12 cellular contexts compared by ENCODE assay signal in the genomic region with DNA sequence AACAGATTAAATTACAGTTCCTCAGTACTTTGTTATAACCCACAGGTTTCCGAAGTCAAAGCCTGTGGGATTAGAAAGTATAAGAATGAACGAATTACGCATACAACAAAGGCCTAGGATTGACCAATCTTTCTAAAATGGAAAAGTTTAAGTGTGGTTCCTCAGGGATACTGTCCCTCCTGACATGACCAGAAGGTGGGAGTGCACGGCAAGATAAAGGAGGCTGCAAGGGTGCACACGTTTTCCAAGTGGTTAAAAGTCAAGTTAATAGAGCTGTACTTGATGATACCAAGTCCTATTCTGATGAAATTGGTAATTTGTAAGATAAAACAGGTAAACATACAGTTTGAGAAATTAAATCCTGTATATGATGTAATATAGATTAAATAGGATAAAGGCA.
DNase-seq lines count a peak whose midpoint lies in the region; ATAC-seq, FAIRE-seq and TF ChIP-seq lines count a peak whose summit lies in the region.
"Had no signal": no experiment of that assay in that cellular context is flagged by ENCODE, and none has a peak within 500 bp of the region (broad histone marks: within the 10 kb centered on the region; RNA-seq: fewer than 3 reads in every experiment).

No MANE protein-coding gene starts in this region.

- ATAC-seq in Panc1, result no peak
- ATAC-seq in HG03460 (IDR thresholded peaks at IDR 0.05; ENCODE audit: unreplicated experiment), result no peak
- no peak for ATAC-seq in naive thymus-derived CD8-positive, alpha-beta T cell
- ATAC-seq in HG03442 (IDR thresholded peaks at IDR 0.05; ENCODE audit: unreplicated experiment), result no peak
- ATAC-seq: natural killer cell; stimulated activated naive B cell treated with anti-CD40 and anti-IgM and Interleukin-4, amounts not matched to agents 10 μg/mL and 1 μg/mL and 100 μg/mL, for 72 hours had no signal

- no peaks in the 10 kb centered on the region for H3K36me3 ChIP-seq in Panc1 (ENCODE audit: control insufficient read depth, insufficient read depth, low read length)
- no peaks in the 10 kb centered on the region for H3K36me3 ChIP-seq in small intestine (ENCODE audit: control insufficient read depth in 2 of 2, insufficient read depth in 2 of 2, low read length in 2 of 2)

- POLR2A ChIA-PET in Panc1 (lab: Charles Lee), result no interaction called here
- POLR2A ChIA-PET in naive thymus-derived CD8-positive, alpha-beta T cell (lab: Charles Lee), result no interaction called here

- DNase-seq in NCI-H82 (lab: John Stamatoyannopoulos, UW) (peak; percentile 1), NCI-H82 treated with DMSO at 0.1 percent for 48 hours (lab: John Stamatoyannopoulos, UW; ENCODE audit: unreplicated experiment) (no peak), Panc1 (ENCODE audit: low read depth, low spot score) (no peak), fibroblast of gingiva (ENCODE audit: low read depth) (peak; percentile 10), small intestine (peak; percentile 24)
- no peak for DNase-seq in naive thymus-derived CD8-positive, alpha-beta T cell
- DNase-seq: effector memory CD4-positive, alpha-beta T cell; natural killer cell; stimulated activated naive B cell treated with anti-CD40 and anti-IgM and Interleukin-4, amounts not matched to agents 10 μg/mL and 1 μg/mL and 100 μg/mL, for 72 hours had no signal

- H3K4me1 Mint-ChIP-seq in naive thymus-derived CD8-positive, alpha-beta T cell, result no peaks in the 10 kb centered on the region
- H3K4me1 Mint-ChIP-seq: natural killer cell; stimulated activated naive B cell treated with anti-CD40 and anti-IgM and Interleukin-4, amounts not matched to agents 10 μg/mL and 1 μg/mL and 100 μg/mL, for 72 hours had no signal

- 60 to 74% (median 63%) methylated on average over 5 of the region's 5 CpGs for WGBS in small intestine, 3 donors

- no peak overlapping the region for H3K4me3 Mint-ChIP-seq in naive thymus-derived CD8-positive, alpha-beta T cell
- H3K4me3 Mint-ChIP-seq: natural killer cell; stimulated activated naive B cell treated with anti-CD40 and anti-IgM and Interleukin-4, amounts not matched to agents 10 μg/mL and 1 μg/mL and 100 μg/mL, for 72 hours; T-helper 2 cell treated with Interferon-gamma antibody and Interleukin-4, amounts not matched to agents 5 μg/mL and 100 μg/mL, for 36 hours had no signal

- BruUV-seq in Panc1 (replicated peaks; lab: Mats Ljungman, UMichigan), result no TSS peak

- peaks cover 0 to 8% (median 6%) of the 10 kb centered on the region in 5 donors for H3K27me3 Mint-ChIP-seq in naive thymus-derived CD8-positive, alpha-beta T cell

- TF ChIP-seq CTCF in Panc1 (IDR thresholded peaks at IDR 0.05), result peak; percentile 16; the same call in 1 of the 2 replicates

- in situ Hi-C loops in Panc1 (cut with HindIII; ENCODE audit: low pct_unique_long_range_greater_than_20kb, low sequenced_read_pairs), result no loop called here

- H3K27ac Mint-ChIP-seq in naive thymus-derived CD8-positive, alpha-beta T cell, result no peak overlapping the region
- H3K27ac Mint-ChIP-seq: natural killer cell; stimulated activated naive B cell treated with anti-CD40 and anti-IgM and Interleukin-4, amounts not matched to agents 10 μg/mL and 1 μg/mL and 100 μg/mL, for 72 hours; T-helper 2 cell treated with Interferon-gamma antibody and Interleukin-4, amounts not matched to agents 5 μg/mL and 100 μg/mL, for 36 hours had no signal

- H3K4me1 ChIP-seq in Panc1 (ENCODE audit: control insufficient read depth, insufficient read depth, low read length) (no peaks in the 10 kb centered on the region), small intestine (ENCODE audit: control insufficient read depth in 2 of 2, insufficient read depth in 1 of 2, low read depth in 1 of 2, low read length in 1 of 2) (no peaks in the 10 kb centered on the region)

- H3K9me3 Mint-ChIP-seq in naive thymus-derived CD8-positive, alpha-beta T cell, result no peaks in the 10 kb centered on the region
- H3K9me3 Mint-ChIP-seq: natural killer cell; stimulated activated naive B cell treated with anti-CD40 and anti-IgM and Interleukin-4, amounts not matched to agents 10 μg/mL and 1 μg/mL and 100 μg/mL, for 72 hours; T-helper 2 cell treated with Interferon-gamma antibody and Interleukin-4, amounts not matched to agents 5 μg/mL and 100 μg/mL, for 36 hours had no signal

- H3K36me3 Mint-ChIP-seq in naive thymus-derived CD8-positive, alpha-beta T cell, result no peaks in the 10 kb centered on the region
- H3K36me3 Mint-ChIP-seq: natural killer cell; stimulated activated naive B cell treated with anti-CD40 and anti-IgM and Interleukin-4, amounts not matched to agents 10 μg/mL and 1 μg/mL and 100 μg/mL, for 72 hours had no signal

- CTCF ChIA-PET in Panc1 (lab: Charles Lee), result interaction anchor here (1.4 kb wide), 1 partner anchor 101 kb away, joined by 3 read pairs; no protein-coding TSS in a partner anchor

- no peak overlapping the region for H3K27ac ChIP-seq in Panc1 (ENCODE audit: low read length)
- H3K27ac ChIP-seq in small intestine (ENCODE audit: low read depth in 1 of 2, low read length in 1 of 2), result no peak overlapping the region

- FAIRE-seq in small intestine (lab: Jason Lieb, UNC), result no peak

- H3K4me3 ChIP-seq in Panc1 (ENCODE audit: low read depth in 2 of 2, low read length in 2 of 2), result no peak overlapping the region
- H3K4me3 ChIP-seq in small intestine (ENCODE audit: low read depth in 1 of 2, low read length in 2 of 2), result no peak overlapping the region

- H3K27me3 ChIP-seq in Panc1 (ENCODE audit: control insufficient read depth, insufficient read depth, low read length) (peaks cover 5% of the 10 kb centered on the region), small intestine (ENCODE audit: control insufficient read depth in 2 of 2, insufficient read depth in 2 of 2, low read length in 2 of 2) (peaks cover 0 to 9% of the 10 kb centered on the region in 2 donors)

- H3K9me3 ChIP-seq in Panc1 (ENCODE audit: control insufficient read depth, insufficient read depth, low read depth, low read length) (no peaks in the 10 kb centered on the region), small intestine (ENCODE audit: control insufficient read depth, low read depth) (no peaks in the 10 kb centered on the region)

- intact Hi-C loops in Panc1 (cut with micrococcal nuclease; ENCODE audit: unreplicated experiment), result no loop called here

Comparison
In these comparisons a context has a peak if more than half of its experiments do, and no peak if none do; other contexts are left out.
1. DNase-seq: peak in NCI-H82 (single experiment), fibroblast of gingiva (single experiment) and small intestine (single experiment); none in NCI-H82 treated with DMSO at 0.1 percent for 48 hours (single experiment), Panc1 (single experiment) and naive thymus-derived CD8-positive, alpha-beta T cell (0 of 10).